Comparison of ENCODE assay signal across 19 cellular contexts in the genomic region with DNA sequence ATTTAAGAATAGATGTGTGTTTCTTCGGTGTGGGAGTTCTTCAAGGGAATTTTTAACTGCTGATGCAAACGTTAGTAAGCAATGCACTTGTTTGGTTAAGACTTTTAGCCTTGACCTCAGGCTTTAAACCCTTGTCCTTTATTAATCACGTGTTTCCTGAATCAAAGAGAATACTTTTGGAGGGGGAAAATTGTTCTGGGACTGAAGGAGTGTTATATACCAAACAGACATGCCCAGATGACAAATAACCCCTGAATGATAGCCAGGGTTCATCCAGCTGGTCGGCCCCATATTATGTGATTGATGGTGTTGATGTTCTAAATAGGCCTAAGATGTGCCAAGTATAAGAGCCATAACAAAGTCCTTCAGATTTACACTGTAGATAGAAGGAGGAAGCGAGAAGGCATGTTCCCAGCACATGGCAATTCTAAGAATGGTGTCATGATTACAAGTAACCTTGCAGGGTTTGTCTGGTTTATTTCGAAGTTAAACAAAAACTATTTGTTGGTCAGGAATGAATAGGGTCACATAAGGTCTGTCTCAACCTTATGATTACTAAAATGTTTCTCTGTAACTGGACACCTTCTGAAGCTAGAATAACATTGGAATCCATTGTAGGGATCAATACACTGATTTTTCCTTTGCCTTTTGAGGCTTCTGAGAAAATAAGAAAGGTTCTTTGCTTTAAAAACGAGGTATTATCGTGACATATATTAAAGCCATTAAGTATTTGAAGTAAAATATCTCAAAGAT.
DNase-seq lines count a peak whose midpoint lies in the region; ATAC-seq, FAIRE-seq and TF ChIP-seq lines count a peak whose summit lies in the region.
"Had no signal": no experiment of that assay in that cellular context is flagged by ENCODE, and none has a peak within 500 bp of the region (broad histone marks: within the 10 kb centered on the region; RNA-seq: fewer than 3 reads in every experiment).

No MANE protein-coding gene starts in this region.

- H2AFZ ChIP-seq in ACC112 (ENCODE audit: low read length, unreplicated experiment) = peak overlapping the region; percentile 35

- in situ Hi-C loops in brain microvascular endothelial cell (cut with HindIII; ENCODE audit: low pct_ligation_motif_present, low sequenced_read_pairs) = no loop called here

- H3K4me1 ChIP-seq in ACC112 (ENCODE audit: control insufficient read depth, insufficient read depth, low read length, unreplicated experiment) = peaks cover 22% of the 10 kb centered on the region
- H3K4me1 ChIP-seq in small intestine (ENCODE audit: control insufficient read depth in 2 of 2, insufficient read depth in 1 of 2, low read depth in 1 of 2, low read length in 1 of 2) = no peaks in the 10 kb centered on the region
- H3K4me1 ChIP-seq in sigmoid colon = peaks cover 0 to 13% (median 5%) of the 10 kb centered on the region in 4 donors

- ATAC-seq in HG02798 (IDR thresholded peaks at IDR 0.05; ENCODE audit: poor library complexity, unreplicated experiment) (no peak), GM19023 (IDR thresholded peaks at IDR 0.05; ENCODE audit: unreplicated experiment) (no peak)

- H3K36me3 ChIP-seq in ACC112 (ENCODE audit: insufficient read depth, low read length) = no peaks in the 10 kb centered on the region
- H3K36me3 ChIP-seq in brain microvascular endothelial cell (replicated peaks) = no peaks in the 10 kb centered on the region
- H3K36me3 ChIP-seq in small intestine (ENCODE audit: control insufficient read depth in 2 of 2, insufficient read depth in 2 of 2, low read length in 2 of 2) = no peaks in the 10 kb centered on the region
- no peaks in the 10 kb centered on the region for H3K36me3 ChIP-seq in sigmoid colon
- H3K36me3 ChIP-seq: cardiac muscle cell, HAP-1, transverse colon had no signal

- no peak for FAIRE-seq in small intestine (lab: Jason Lieb, UNC)
- FAIRE-seq: GM12891, TTC549 had no signal

- H3K27me3 ChIP-seq in ACC112 (ENCODE audit: insufficient read depth, low read length) (no peaks in the 10 kb centered on the region), brain microvascular endothelial cell (replicated peaks) (no peaks in the 10 kb centered on the region), small intestine (ENCODE audit: control insufficient read depth in 2 of 2, insufficient read depth in 2 of 2, low read length in 2 of 2) (no peaks in the 10 kb centered on the region), sigmoid colon (no peaks in the 10 kb centered on the region)
- H3K27me3 ChIP-seq: cardiac muscle cell, transverse colon had no signal

- H3K4me3 ChIP-seq in ACC112 (ENCODE audit: low read depth, low read length) (no peak overlapping the region), brain microvascular endothelial cell (ENCODE audit: low read depth, low read length) (no peak overlapping the region), small intestine (ENCODE audit: low read depth in 1 of 2, low read length in 2 of 2) (no peak overlapping the region), sigmoid colon (no peak overlapping the region)
- H3K4me3 ChIP-seq: cardiac muscle cell, HAP-1, transverse colon had no signal

- peak; percentile 26 for DNase-seq in NCI-H2227 (lab: John Stamatoyannopoulos, UW; ENCODE audit: unreplicated experiment)
- DNase-seq in brain microvascular endothelial cell = peak; percentile 7
- peak; percentile 31 for DNase-seq in kidney tubule cell (ENCODE audit: low spot score)
- no peak for DNase-seq in small intestine
- DNase-seq in sigmoid colon = no peak
- DNase-seq: ACHN; activated CD4-positive, alpha-beta T cell treated with anti-CD3 and anti-CD28 coated beads, Interleukin-2, amount 50 U/mL, for 1 hour; activated naive CD8-positive, alpha-beta T cell treated with anti-CD3 and anti-CD28 coated beads for 36 hours; CD4-positive, alpha-beta T cell; effector CD8-positive, alpha-beta T cell; immature natural killer cell; transverse colon had no signal

- TF ChIP-seq EP300 in sigmoid colon (IDR thresholded peaks at IDR 0.05) = no peak

- H3K27ac ChIP-seq in ACC112 (ENCODE audit: low read depth, low read length) = peak overlapping the region; percentile 49
- no peak overlapping the region for H3K27ac ChIP-seq in brain microvascular endothelial cell
- no peak overlapping the region for H3K27ac ChIP-seq in small intestine (ENCODE audit: low read depth in 1 of 2, low read length in 1 of 2)
- H3K27ac ChIP-seq in sigmoid colon = no peak overlapping the region
- H3K27ac ChIP-seq: cardiac muscle cell, transverse colon had no signal

- H3K9me3 ChIP-seq in small intestine (ENCODE audit: control insufficient read depth, low read depth) (no peaks in the 10 kb centered on the region), sigmoid colon (no peaks in the 10 kb centered on the region)
- H3K9me3 ChIP-seq: HAP-1, transverse colon had no signal

- no peaks in the 10 kb centered on the region for H3K79me2 ChIP-seq in ACC112 (ENCODE audit: control insufficient read depth, insufficient read depth, low read length, unreplicated experiment)

- TF ChIP-seq CTCF in brain microvascular endothelial cell (IDR thresholded peaks at IDR 0.05; ENCODE audit: low read depth, low read length, missing control alignments) (no peak), sigmoid colon (IDR thresholded peaks at IDR 0.05) (no peak)

- no peak for TF ChIP-seq POLR2A in sigmoid colon (IDR thresholded peaks at IDR 0.05)

- intact Hi-C loops in sigmoid colon (cut with DNase I) = no loop called here

- 40 to 51% (median 46%) methylated on average over 8 of the region's 8 CpGs for WGBS in small intestine, 3 donors
- WGBS in sigmoid colon, 2 donors = 39 to 58% methylated on average over 8 of the region's 8 CpGs

Comparison
In these comparisons a context has a peak if more than half of its experiments do, and no peak if none do; other contexts are left out.
1. DNase-seq: peak in NCI-H2227 (single experiment), brain microvascular endothelial cell (single experiment) and kidney tubule cell (single experiment); none in small intestine (single experiment) and sigmoid colon (single experiment).